In the genomic region with DNA sequence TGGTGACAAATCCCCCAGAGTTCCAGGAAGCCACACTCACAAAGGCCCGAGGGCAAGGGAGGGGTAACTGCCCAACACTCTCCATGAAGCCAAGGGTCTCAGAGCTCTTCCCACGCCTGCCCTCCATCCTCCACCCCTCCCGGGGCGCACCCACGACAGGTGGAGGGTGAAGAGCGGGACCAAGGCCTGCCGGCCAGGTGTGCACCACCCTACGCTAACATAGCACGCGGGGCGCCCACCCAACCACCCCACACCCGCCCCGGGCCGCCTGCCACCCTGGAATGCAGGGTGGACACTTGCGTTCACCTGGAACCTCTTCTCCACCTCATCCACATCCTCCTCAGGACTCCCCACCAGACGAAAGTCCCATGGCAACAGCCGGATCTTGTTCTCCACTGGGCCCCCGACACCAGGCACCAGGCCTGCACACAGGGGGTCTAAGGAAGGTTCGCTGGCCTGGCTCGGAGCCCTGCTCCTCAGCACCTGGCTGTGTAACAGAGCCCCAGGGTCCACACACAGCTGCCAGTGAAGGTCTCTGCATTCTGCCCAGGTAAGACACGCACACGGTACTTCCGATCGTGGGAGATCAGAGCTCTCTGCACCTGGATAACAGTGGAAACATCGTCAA, we compare ENCODE assay signal across 18 cellular contexts. TPM values are rescaled to one million over a fixed set of nuclear protein-coding genes. Genes with fewer than 3 reads are reported as not detected.
DNase-seq lines count a peak whose midpoint lies in the region; ATAC-seq, FAIRE-seq and TF ChIP-seq lines count a peak whose summit lies in the region.
"Had no signal": no experiment of that assay in that cellular context is flagged by ENCODE, and none has a peak within 500 bp of the region (broad histone marks: within the 10 kb centered on the region; RNA-seq: fewer than 3 reads in every experiment).

No MANE protein-coding gene starts in this region.

- H3K27ac Mint-ChIP-seq in WTC11 (peak overlapping the region; percentile 31; the same call in 1 of the 2 replicates), nephron progenitor cell (peak overlapping the region; percentile 30)
- H3K27ac Mint-ChIP-seq: HFFc6 had no signal

- CTCF ChIA-PET in WTC11 (lab: Charles Lee): interaction anchor here (1.4 kb wide), 1 partner anchor 9 kb away, joined by 7 read pairs; no protein-coding TSS in a partner anchor

- H3K4me3 ChIP-seq in left ventricle myocardium inferior: no peak overlapping the region

- H3K27ac ChIP-seq in left ventricle myocardium inferior (replicated peaks): no peak overlapping the region

- POLR2A ChIA-PET in WTC11 (lab: Charles Lee): no interaction called here

- peaks cover 41% of the 10 kb centered on the region for H3K4me1 ChIP-seq in left ventricle myocardium inferior

- H3K27me3 Mint-ChIP-seq in WTC11 (ENCODE audit: low read depth): no peaks in the 10 kb centered on the region
- H3K27me3 Mint-ChIP-seq in nephron progenitor cell (ENCODE audit: low read depth, poor library complexity): no peaks in the 10 kb centered on the region
- H3K27me3 Mint-ChIP-seq: CD4-positive, CD25-positive, alpha-beta regulatory T cell had no signal

- H3K36me3 ChIP-seq in left ventricle myocardium inferior: peaks cover 18% of the 10 kb centered on the region

- no peak for TF ChIP-seq CTCF in left ventricle myocardium inferior (IDR thresholded peaks at IDR 0.05; ENCODE audit: borderline replicate concordance)
- no peak for TF ChIP-seq CTCF in WTC11 (IDR thresholded peaks at IDR 0.05)
- TF ChIP-seq CTCF in nephron progenitor cell (IDR thresholded peaks at IDR 0.05): no peak

- peak; percentile 31 for DNase-seq in Right ventricle myocardium superior
- no peak for DNase-seq in left ventricle myocardium inferior
- no peak for DNase-seq in WTC11 (ENCODE audit: low spot score)
- no peak for DNase-seq in nephron progenitor cell
- DNase-seq in urothelium cell line (ENCODE audit: low spot score): no peak
- DNase-seq in NCI-H146 treated with DMSO at 0.1 percent for 48 hours (lab: John Stamatoyannopoulos, UW; ENCODE audit: unreplicated experiment): no peak
- DNase-seq in GM19240 (ENCODE audit: insufficient read length, low spot score): no peak
- DNase-seq: AML-193; CD4-positive, CD25-positive, alpha-beta regulatory T cell; EL; HFFc6; KG1; NCI-H1417 treated with DMSO at 0.1 percent for 48 hours; NCI-H2029; NCI-H2171 treated with DMSO at 0.1 percent for 48 hours; NCI-H446 treated with DMSO at 0.1 percent for 48 hours; NCI-H748 treated with DMSO at 0.1 percent for 48 hours; OCI-M1 had no signal

- intact Hi-C loops in Right ventricle myocardium superior (cut with DNase I) (loop anchor here (5.0 kb wide), 1 partner anchor 98 kb away; no protein-coding TSS in a partner anchor), left ventricle myocardium inferior (cut with micrococcal nuclease) (no loop called here)

- H3K4me3 Mint-ChIP-seq in WTC11 (no peak overlapping the region), nephron progenitor cell (no peak overlapping the region)
- H3K4me3 Mint-ChIP-seq: CD4-positive, CD25-positive, alpha-beta regulatory T cell; HFFc6 had no signal

- H3K4me1 Mint-ChIP-seq in WTC11 (no peaks in the 10 kb centered on the region), nephron progenitor cell (peaks cover 17% of the 10 kb centered on the region)

- H3K9me3 ChIP-seq in left ventricle myocardium inferior (replicated peaks): no peaks in the 10 kb centered on the region

- H3K9me3 Mint-ChIP-seq in WTC11 (peaks cover 14% of the 10 kb centered on the region; the same call in 1 of the 2 replicates), nephron progenitor cell (peaks cover 4% of the 10 kb centered on the region)
- H3K9me3 Mint-ChIP-seq: CD4-positive, CD25-positive, alpha-beta regulatory T cell; HFFc6 had no signal

- H3K27me3 ChIP-seq in left ventricle myocardium inferior (ENCODE audit: low read depth): no peaks in the 10 kb centered on the region

- ATAC-seq in Right ventricle myocardium superior (ENCODE audit: poor library complexity) (no peak), WTC11 (no peak)

- peak; percentile 65 for FAIRE-seq in urothelium cell line (lab: Jason Lieb, UNC)

- peaks cover 36% of the 10 kb centered on the region for H3K36me3 Mint-ChIP-seq in WTC11
- H3K36me3 Mint-ChIP-seq in nephron progenitor cell (ENCODE audit: low read depth): peaks cover 31% of the 10 kb centered on the region

TF ChIP-seq in WTC11, 78 proteins besides CTCF, POLR2A, EP300 and RAD21:
- TF ChIP-seq, protein P1, sequence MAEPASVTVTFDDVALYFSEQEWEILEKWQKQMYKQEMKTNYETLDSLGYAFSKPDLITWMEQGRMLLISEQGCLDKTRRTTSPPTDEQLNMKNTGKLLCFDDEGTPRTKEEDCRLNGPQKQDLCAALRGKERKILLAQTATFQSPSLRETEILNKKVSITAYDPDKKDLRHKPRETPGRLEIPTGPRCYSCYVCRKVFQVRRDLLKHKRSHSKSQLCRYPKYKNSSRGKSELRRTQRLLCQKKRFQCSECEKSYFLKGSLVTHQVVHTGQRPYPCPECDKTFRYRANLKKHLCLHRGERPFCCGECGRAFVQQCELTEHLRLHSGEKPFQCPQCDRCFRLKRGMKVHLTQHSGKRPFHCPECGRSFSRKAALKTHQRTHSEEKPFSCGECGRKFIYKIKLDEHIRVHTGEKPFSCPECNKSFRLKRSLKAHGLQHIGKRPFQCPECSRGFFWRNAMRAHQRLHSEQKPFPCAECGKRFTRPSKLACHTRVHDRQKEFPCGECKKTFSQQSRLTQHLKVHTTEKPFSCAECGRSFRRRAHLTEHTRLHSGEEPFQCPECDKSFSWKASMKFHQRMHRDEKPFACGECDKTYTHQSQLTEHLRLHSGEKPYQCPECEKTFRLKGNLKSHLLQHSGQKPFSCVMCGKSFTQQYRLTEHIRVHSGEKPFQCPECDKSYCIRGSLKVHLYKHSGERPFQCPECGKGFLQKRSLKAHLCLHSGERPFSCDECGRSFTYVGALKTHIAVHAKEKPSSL (CRISPR knock-in tag; conservative IDR thresholded peaks at IDR 0.05): no peak
- TF ChIP-seq, protein P2, sequence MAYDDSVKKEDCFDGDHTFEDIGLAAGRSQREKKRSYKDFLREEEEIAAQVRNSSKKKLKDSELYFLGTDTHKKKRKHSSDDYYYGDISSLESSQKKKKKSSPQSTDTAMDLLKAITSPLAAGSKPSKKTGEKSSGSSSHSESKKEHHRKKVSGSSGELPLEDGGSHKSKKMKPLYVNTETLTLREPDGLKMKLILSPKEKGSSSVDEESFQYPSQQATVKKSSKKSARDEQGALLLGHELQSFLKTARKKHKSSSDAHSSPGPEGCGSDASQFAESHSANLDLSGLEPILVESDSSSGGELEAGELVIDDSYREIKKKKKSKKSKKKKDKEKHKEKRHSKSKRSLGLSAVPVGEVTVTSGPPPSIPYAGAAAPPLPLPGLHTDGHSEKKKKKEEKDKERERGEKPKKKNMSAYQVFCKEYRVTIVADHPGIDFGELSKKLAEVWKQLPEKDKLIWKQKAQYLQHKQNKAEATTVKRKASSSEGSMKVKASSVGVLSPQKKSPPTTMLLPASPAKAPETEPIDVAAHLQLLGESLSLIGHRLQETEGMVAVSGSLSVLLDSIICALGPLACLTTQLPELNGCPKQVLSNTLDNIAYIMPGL (CRISPR knock-in tag; IDR thresholded peaks at IDR 0.05): no peak
- TF ChIP-seq ZNF317 (CRISPR knock-in tag; IDR thresholded peaks at IDR 0.05; ENCODE audit: borderline replicate concordance, low read depth): no peak
- no peak for TF ChIP-seq JUN (CRISPR knock-in tag; IDR thresholded peaks at IDR 0.05)
- no peak for TF ChIP-seq SOX15 (CRISPR knock-in tag; IDR thresholded peaks at IDR 0.05)
- TF ChIP-seq ZNF121 (CRISPR knock-in tag; IDR thresholded peaks at IDR 0.05): no peak
- TF ChIP-seq NR2C2 (CRISPR knock-in tag; IDR thresholded peaks at IDR 0.05): no peak
- no peak for TF ChIP-seq CREM (CRISPR knock-in tag; IDR thresholded peaks at IDR 0.05)
- TF ChIP-seq KAT7 (CRISPR knock-in tag; IDR thresholded peaks at IDR 0.05; ENCODE audit: borderline replicate concordance): no peak
- TF ChIP-seq MLX (CRISPR knock-in tag; IDR thresholded peaks at IDR 0.05): no peak
- no peak for TF ChIP-seq RELA (CRISPR knock-in tag; IDR thresholded peaks at IDR 0.05; ENCODE audit: borderline replicate concordance)
- TF ChIP-seq ZNF232 (CRISPR knock-in tag; IDR thresholded peaks at IDR 0.05): no peak
- TF ChIP-seq MXD4 (CRISPR knock-in tag; IDR thresholded peaks at IDR 0.05; ENCODE audit: borderline replicate concordance): no peak
TF ChIP-seq in WTC11: peak in this region for 0.

RNA-seq across cellular contexts. Expression of gene MAD1L1, which starts 32.7 kb away (rescaled TPM):
- total RNA-seq in Right ventricle myocardium superior: 17.9 TPM
- total RNA-seq in left ventricle myocardium inferior: 16.2 TPM
- 43.8 to 47.8 TPM (median 46.7 TPM) in 3 replicates for total RNA-seq in WTC11 (2021)

RNA-seq across cellular contexts. Expression of gene MRM2, which starts 41.9 kb away (rescaled TPM):
- total RNA-seq in Right ventricle myocardium superior (20.0 TPM), left ventricle myocardium inferior (19.9 TPM), WTC11 (2021) (33.6 to 38.9 TPM (median 34.7 TPM) in 3 replicates)

RNA-seq across cellular contexts. Expression of gene NUDT1, which starts 42.0 kb away (rescaled TPM):
- total RNA-seq in Right ventricle myocardium superior (10.6 TPM), left ventricle myocardium inferior (12.5 TPM), WTC11 (2021) (100 to 108 TPM (median 102 TPM) in 3 replicates)
